19 cellular contexts compared by ENCODE assay signal in genomic region chr3:64054488-64054887, GRCh38.
"Had no signal": no experiment of that assay in that cellular context is flagged by ENCODE, and none has a peak within 500 bp of the region (broad histone marks: within the 10 kb centered on the region; RNA-seq: fewer than 3 reads in every experiment).

No MANE protein-coding gene starts in this region.

- H2AFZ ChIP-seq: neural progenitor cell had no signal

- H3K9me3 ChIP-seq: esophagus squamous epithelium, lower lobe of right lung, prostate gland, right atrium auricular region, stomach, thyroid gland had no signal

- H3K27ac ChIP-seq: coronary artery, esophagus squamous epithelium, lower lobe of right lung, neural progenitor cell, prostate gland, right atrium auricular region, stomach, thyroid gland had no signal

- DNase-seq: effector memory CD4-positive, alpha-beta T cell; erythroblast; esophagus squamous epithelium; left ventricle myocardium superior; lower lobe of right lung; stimulated activated CD4-positive, alpha-beta T cell treated with anti-CD3 and anti-CD28 coated beads, Interleukin-2, amount 100 ng/mL, for 24 hours; stimulated activated CD4-positive, alpha-beta T cell treated with anti-CD3 and anti-CD28 coated beads, Interleukin-4, amount 100 ng/mL, for 24 hours; stimulated activated naive CD4-positive, alpha-beta T cell treated with Interleukin-2 at 50 U/mL for 16 hours; stomach; thyroid gland had no signal

- H3K27me3 ChIP-seq: esophagus squamous epithelium, neural progenitor cell, right atrium auricular region, stomach, thyroid gland had no signal

- H3K4me3 Mint-ChIP-seq: natural killer cell treated with Interleukin-12 subunit alpha and Interleukin-12 subunit beta and Interleukin-15 and Interleukin-18, amount 100 ng/mL, for 72 hours; neural progenitor cell; stimulated activated effector memory CD8-positive, alpha-beta T cell treated with anti-CD3 and anti-CD28 coated beads, Interleukin-12 subunit alpha, Interleukin-12 subunit beta, amount 100 ng/mL, for 72 hours; type B pancreatic cell had no signal

- H3K9me3 Mint-ChIP-seq: natural killer cell treated with Interleukin-12 subunit alpha and Interleukin-12 subunit beta and Interleukin-15 and Interleukin-18, amount 100 ng/mL, for 72 hours; neural progenitor cell; stimulated activated effector memory CD8-positive, alpha-beta T cell treated with anti-CD3 and anti-CD28 coated beads, Interleukin-12 subunit alpha, Interleukin-12 subunit beta, amount 100 ng/mL, for 72 hours; type B pancreatic cell had no signal

- H3K27ac Mint-ChIP-seq: natural killer cell treated with Interleukin-12 subunit alpha and Interleukin-12 subunit beta and Interleukin-15 and Interleukin-18, amount 100 ng/mL, for 72 hours; neural progenitor cell; stimulated activated effector memory CD8-positive, alpha-beta T cell treated with anti-CD3 and anti-CD28 coated beads, Interleukin-12 subunit alpha, Interleukin-12 subunit beta, amount 100 ng/mL, for 72 hours; type B pancreatic cell had no signal

- H3K36me3 ChIP-seq: esophagus squamous epithelium, lower lobe of right lung, neural progenitor cell, prostate gland, right atrium auricular region, stomach, thyroid gland had no signal

- H3K4me3 ChIP-seq: coronary artery, esophagus squamous epithelium, lower lobe of right lung, neural progenitor cell, prostate gland, right atrium auricular region, stomach, thyroid gland had no signal

- H3K9ac ChIP-seq: neural progenitor cell had no signal

- ATAC-seq: left ventricle myocardium superior; lower lobe of right lung; natural killer cell treated with Interleukin-12 subunit alpha and Interleukin-12 subunit beta and Interleukin-15 and Interleukin-18, amount 100 ng/mL, for 72 hours; sciatic nerve; stimulated activated effector memory CD8-positive, alpha-beta T cell treated with anti-CD3 and anti-CD28 coated beads, Interleukin-12 subunit alpha, Interleukin-12 subunit beta, amount 100 ng/mL, for 72 hours had no signal

- H3K4me1 ChIP-seq: esophagus squamous epithelium, lower lobe of right lung, prostate gland, right atrium auricular region, stomach, thyroid gland had no signal

- FAIRE-seq: keratinocyte had no signal

- H3K36me3 Mint-ChIP-seq: natural killer cell treated with Interleukin-12 subunit alpha and Interleukin-12 subunit beta and Interleukin-15 and Interleukin-18, amount 100 ng/mL, for 72 hours; neural progenitor cell; stimulated activated effector memory CD8-positive, alpha-beta T cell treated with anti-CD3 and anti-CD28 coated beads, Interleukin-12 subunit alpha, Interleukin-12 subunit beta, amount 100 ng/mL, for 72 hours; type B pancreatic cell had no signal
